ENCODE assay signal across 8 cellular contexts in the genomic region with DNA sequence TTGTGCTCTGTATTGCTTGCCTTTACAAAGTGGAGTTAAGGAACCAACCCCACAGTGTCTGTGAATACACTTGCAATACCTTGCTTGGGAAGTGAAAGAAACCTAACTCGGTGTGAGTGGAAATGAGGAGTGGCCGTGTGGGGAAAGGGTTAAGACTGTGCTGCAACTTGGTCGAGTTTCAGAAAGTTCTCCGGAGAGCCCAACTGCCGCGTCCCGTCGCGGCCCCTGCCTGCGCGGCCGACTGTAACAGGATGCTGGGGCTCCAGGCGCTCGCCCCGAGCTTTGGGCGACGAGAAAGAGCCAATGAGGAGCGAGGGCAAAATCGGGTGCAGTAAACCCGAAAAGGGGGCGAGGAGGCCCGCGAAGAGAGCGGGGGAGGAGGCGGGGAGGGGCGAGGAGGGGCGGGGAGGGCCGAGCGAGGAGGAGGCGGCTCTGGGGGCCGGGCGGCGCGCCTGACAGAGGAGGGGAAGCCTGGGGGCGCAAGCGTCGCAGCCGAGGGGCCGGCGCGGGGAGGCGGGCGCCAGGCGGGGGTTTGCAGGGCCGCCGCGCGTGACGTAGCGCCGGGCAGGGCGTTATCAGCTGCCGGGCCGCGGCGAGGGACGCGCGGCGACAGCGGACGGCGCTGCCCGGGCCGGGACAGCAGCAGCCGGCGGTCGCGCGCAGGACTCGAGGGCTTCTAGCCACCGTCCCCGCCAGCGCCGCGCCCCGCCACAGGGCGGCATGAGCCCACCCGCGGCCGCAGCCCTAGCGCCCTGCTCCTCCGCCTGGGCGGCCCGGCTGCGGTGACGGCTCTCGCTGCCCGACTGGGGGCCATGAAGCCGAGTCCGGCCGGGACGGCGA. TPM values are rescaled to one million over a fixed set of nuclear protein-coding genes. Genes with fewer than 3 reads are reported as not detected.
DNase-seq lines count a peak whose midpoint lies in the region; ATAC-seq, FAIRE-seq and TF ChIP-seq lines count a peak whose summit lies in the region.

A gene with protein sequence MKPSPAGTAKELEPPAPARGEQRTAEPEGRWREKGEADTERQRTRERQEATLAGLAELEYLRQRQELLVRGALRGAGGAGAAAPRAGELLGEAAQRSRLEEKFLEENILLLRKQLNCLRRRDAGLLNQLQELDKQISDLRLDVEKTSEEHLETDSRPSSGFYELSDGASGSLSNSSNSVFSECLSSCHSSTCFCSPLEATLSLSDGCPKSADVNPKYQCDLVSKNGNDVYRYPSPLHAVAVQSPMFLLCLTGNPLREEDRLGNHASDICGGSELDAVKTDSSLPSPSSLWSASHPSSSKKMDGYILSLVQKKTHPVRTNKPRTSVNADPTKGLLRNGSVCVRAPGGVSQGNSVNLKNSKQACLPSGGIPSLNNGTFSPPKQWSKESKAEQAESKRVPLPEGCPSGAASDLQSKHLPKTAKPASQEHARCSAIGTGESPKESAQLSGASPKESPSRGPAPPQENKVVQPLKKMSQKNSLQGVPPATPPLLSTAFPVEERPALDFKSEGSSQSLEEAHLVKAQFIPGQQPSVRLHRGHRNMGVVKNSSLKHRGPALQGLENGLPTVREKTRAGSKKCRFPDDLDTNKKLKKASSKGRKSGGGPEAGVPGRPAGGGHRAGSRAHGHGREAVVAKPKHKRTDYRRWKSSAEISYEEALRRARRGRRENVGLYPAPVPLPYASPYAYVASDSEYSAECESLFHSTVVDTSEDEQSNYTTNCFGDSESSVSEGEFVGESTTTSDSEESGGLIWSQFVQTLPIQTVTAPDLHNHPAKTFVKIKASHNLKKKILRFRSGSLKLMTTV (plus strand): TSS at position 572 of the 840 bp plus-strand sequence. CDS start 241 bp downstream, at position 813.

- H3K36me3 ChIP-seq in Karpas-422 (ENCODE audit: insufficient read depth, low read length): no peaks in the 10 kb centered on the region
- no peaks in the 10 kb centered on the region for H3K36me3 ChIP-seq in H1 (ENCODE audit: control insufficient read depth in 2 of 4, insufficient read depth in 4 of 4, low read length in 3 of 4)

- CTCF ChIA-PET in H1 (lab: Charles Lee; ENCODE audit: partially characterized antibody): interaction anchor here (0.8 to 10.3 kb wide), 19 partner anchors 8 to 418 kb away, joined by 3 to 84 read pairs (median 7); no protein-coding TSS in a partner anchor

- H2AFZ ChIP-seq in Karpas-422 (ENCODE audit: low read length): peak within 1 kb of the TSS; percentile 91; the same call in 1 of the 2 replicates
- peak within 1 kb of the TSS; percentile 92 for H2AFZ ChIP-seq in H1 (ENCODE audit: low read length)

- POLR2A ChIA-PET in H1 (lab: Charles Lee; ENCODE audit: partially characterized antibody): interaction anchor here (0.9 to 5.7 kb wide), 9 partner anchors 8 to 333 kb away, joined by 3 to 38 read pairs (median 3); a partner anchor contains a TSS

- TF ChIP-seq CTCF in H1 (IDR thresholded peaks at IDR 0.05; ENCODE audit: control extremely low read depth in 1 of 3, insufficient read depth in 1 of 3, low read depth in 1 of 3, low read length in 3 of 3): 0 out of 4 replicates have a peak, but pooled peaks of 1 of the 3 experiments have one; percentile 2

- no peak within 1 kb of the TSS for H4K5ac ChIP-seq in H1 (ENCODE audit: insufficient read length, low read depth, low read length)

- no peak; a peak in 1 of 3 replicates for TF ChIP-seq POLR2A in H1 (IDR thresholded peaks at IDR 0.05; ENCODE audit: control extremely low read depth in 1 of 2, low read depth in 2 of 2, low read length in 2 of 2)

- H4K8ac ChIP-seq in H1 (ENCODE audit: extremely low read depth, insufficient read depth, low read length): no peak within 1 kb of the TSS

- H2BK15ac ChIP-seq in H1 (ENCODE audit: low read length): no peak within 1 kb of the TSS; the same call in 1 of the 2 replicates

- no peak within 1 kb of the TSS for H4K91ac ChIP-seq in H1 (replicated peaks; ENCODE audit: insufficient read length, low read length)

- 0 out of 4 replicates have a peak, but pooled peaks of 1 of the 2 experiments have one; percentile 2 for TF ChIP-seq RAD21 in H1 (IDR thresholded peaks at IDR 0.05 in 1 of 2, conservative IDR thresholded peaks at IDR 0.05 in 1 of 2; ENCODE audit: low read depth in 2 of 2, low read length in 2 of 2)

- no peak for TF ChIP-seq EP300 in H1 (IDR thresholded peaks at IDR 0.05; ENCODE audit: borderline replicate concordance in 1 of 2, low read depth in 2 of 2, low read length in 2 of 2)

- no peak within 1 kb of the TSS for H2BK120ac ChIP-seq in H1 (replicated peaks; ENCODE audit: low read depth, low read length)

- H3K4me3 ChIP-seq in GM08714 (ENCODE audit: low read length) (peak within 1 kb of the TSS; percentile 92), Karpas-422 (ENCODE audit: low read length) (peak within 1 kb of the TSS; percentile 72), H1 (ENCODE audit: extremely low read depth in 1 of 4, insufficient read depth in 2 of 4, low read depth in 3 of 4, low read length in 4 of 4) (peak within 1 kb of the TSS; percentile 56 to 73 (median 64))

- H3K23me2 ChIP-seq in H1 (ENCODE audit: low read depth, low read length): peaks cover 13% of the 10 kb centered on the region

- no peak within 1 kb of the TSS for H3K14ac ChIP-seq in H1 (ENCODE audit: insufficient read length)

- H3K4ac ChIP-seq in H1 (replicated peaks; ENCODE audit: insufficient read length, low read depth, low read length): no peak within 1 kb of the TSS

- H2BK5ac ChIP-seq in H1 (ENCODE audit: low read depth, low read length): no peak within 1 kb of the TSS

- DNase-seq in Karpas-422: peak; percentile 81
- peak; percentile 53 to 61 for DNase-seq in activated CD4-positive, alpha-beta T cell treated with anti-CD3 and anti-CD28 coated beads, Interleukin-2, amount 50 U/mL, for 4 hours
- peak in 1 of 2 experiments; percentile 78 for DNase-seq in H1 (ENCODE audit: low read depth in 1 of 2, low spot score in 2 of 2)
- peak; percentile 40 to 51 for DNase-seq in lung microvascular endothelial cell (ENCODE audit: low read depth in 2 of 2)
- DNase-seq in stimulated activated CD8-positive, alpha-beta memory T cell treated with anti-CD3 and anti-CD28 coated beads, Interleukin-12 subunit alpha, Interleukin-12 subunit beta, amount 100 ng/mL, for 4 hours (ENCODE audit: low read depth): peak; percentile 26
- no peak for DNase-seq in NCI-H1092 (lab: John Stamatoyannopoulos, UW)

- peaks cover 10% of the 10 kb centered on the region for H3K27me3 ChIP-seq in Karpas-422 (ENCODE audit: low read length)
- peaks cover 8 to 35% (median 22%) of the 10 kb centered on the region in 4 experiments; a peak in 6 of 7 replicates for H3K27me3 ChIP-seq in H1 (replicated peaks in 1 of 4; ENCODE audit: control insufficient read depth in 3 of 4, extremely low read depth in 1 of 4, insufficient read depth in 3 of 4, low read length in 3 of 4)

- H3K9me3 ChIP-seq in Karpas-422 (ENCODE audit: low read length) (no peaks in the 10 kb centered on the region), H1 (ENCODE audit: insufficient read depth in 2 of 2, low read depth in 1 of 2, low read length in 1 of 2) (no peaks in the 10 kb centered on the region)

- H3K79me1 ChIP-seq in H1 (ENCODE audit: low read depth, low read length): no peaks in the 10 kb centered on the region; the same call in 1 of the 2 replicates

- no peaks in the 10 kb centered on the region for H3K9me2 ChIP-seq in Karpas-422 (replicated peaks; ENCODE audit: insufficient read depth, low read length)

- H4K20me1 ChIP-seq in Karpas-422 (ENCODE audit: insufficient read depth, low read depth, low read length) (no peaks in the 10 kb centered on the region), H1 (replicated peaks in 1 of 2; ENCODE audit: control insufficient read depth in 1 of 2, insufficient read depth in 2 of 2, low read length in 2 of 2) (peaks cover 0 to 1% of the 10 kb centered on the region in 2 experiments)

- peak within 1 kb of the TSS; percentile 52 for H2BK12ac ChIP-seq in H1 (ENCODE audit: low read depth, low read length)

- H3K9ac ChIP-seq in Karpas-422 (ENCODE audit: low read length) (peak within 1 kb of the TSS; percentile 63), H1 (replicated peaks in 1 of 4; ENCODE audit: extremely low read depth in 1 of 4, low read depth in 3 of 4, low read length in 3 of 4) (peak within 1 kb of the TSS in 3 of 4 experiments; percentile 16 to 70 (median 50); a peak in 4 of 7 replicates)

- FAIRE-seq in H1 (lab: Jason Lieb, UNC): no peak

- peak within 1 kb of the TSS; percentile 20 for H3K56ac ChIP-seq in H1 (replicated peaks; ENCODE audit: insufficient read length, low read depth, low read length)

- peaks cover 22% of the 10 kb centered on the region for H3K4me1 ChIP-seq in Karpas-422 (ENCODE audit: low read length)
- peaks cover 4 to 21% (median 13%) of the 10 kb centered on the region in 4 experiments for H3K4me1 ChIP-seq in H1 (replicated peaks in 1 of 4; ENCODE audit: control insufficient read depth in 3 of 4, insufficient read depth in 4 of 4, low read length in 3 of 4)

- peak within 1 kb of the TSS; percentile 92 for H3K4me2 ChIP-seq in Karpas-422 (ENCODE audit: low read depth, low read length, poor library complexity, severe bottlenecking)
- peak within 1 kb of the TSS; percentile 72 to 89 for H3K4me2 ChIP-seq in H1 (ENCODE audit: insufficient read depth in 1 of 2, low read depth in 2 of 2, low read length in 2 of 2)

- 3% methylated on average over 33 of the region's 94 CpGs; no CpG with 5 or more reads in 1 of the 2 experiments for WGBS in H1 (ENCODE audit: extremely low coverage in 1 of 2, insufficient coverage in 1 of 2, insufficient read length in 1 of 2, insufficient replicate concordance in 2 of 2, low coverage in 1 of 2, low lambda C conversion rate in 2 of 2, missing lambda C conversion rate in 1 of 2), 2 experiments

- ATAC-seq in GM21576 (IDR thresholded peaks at IDR 0.05; ENCODE audit: unreplicated experiment): peak; percentile 48

- no peak within 1 kb of the TSS for H3K27ac ChIP-seq in Karpas-422 (ENCODE audit: low read length)
- no peak within 1 kb of the TSS for H3K27ac ChIP-seq in H1 (ENCODE audit: low read depth, low read length)

- H2BK20ac ChIP-seq in H1 (ENCODE audit: low read length): no peak within 1 kb of the TSS

- H3K23ac ChIP-seq in H1 (ENCODE audit: insufficient read length): no peak within 1 kb of the TSS

- no peak within 1 kb of the TSS for H2AK5ac ChIP-seq in H1 (ENCODE audit: low read depth, low read length)

- H3K18ac ChIP-seq in H1 (ENCODE audit: extremely low read depth, low read length): peak within 1 kb of the TSS; percentile 98

- H3K79me2 ChIP-seq in Karpas-422 (ENCODE audit: low read length) (no peaks in the 10 kb centered on the region), H1 (ENCODE audit: control insufficient read depth in 1 of 2, insufficient read depth in 2 of 2, low read length in 2 of 2) (no peaks in the 10 kb centered on the region)

RNA-seq across cellular contexts. Expression of the gene that starts here (rescaled TPM):
- 0.11 TPM in 1 of 2 replicates, not detected in the other for total RNA-seq in Karpas-422 (2014; rRNA removed; shearing (Covaris generic); ENCODE audit: low replicate concordance)
- 26.2 and 29.8 TPM in 2 replicates for total RNA-seq in H1 (2021; fragmentation: NEBNext Ultra II Directional; extraction: Animal tissue kit (Norgen Biotek cat#: 25700))
- polyA plus RNA-seq in H1 (2011; rRNA removed): 3.2 and 4.7 TPM in 2 replicates
- polyA plus RNA-seq in H1 (2011; cell fraction: cytosol; rRNA removed): 6.4 TPM
- polyA plus RNA-seq in H1 (2011; cell fraction: nucleus; rRNA removed): 6.8 TPM
- polyA plus RNA-seq in H1 (2012, experiment 1 of 2): 3.5 to 5.1 TPM (median 4.5 TPM) in 4 replicates
- polyA plus RNA-seq in H1 (2012, experiment 2 of 2): 2.6 TPM
- 33.0 TPM for polyA plus RNA-seq in H1 (2013, experiment 1 of 2)
- polyA plus RNA-seq in H1 (2013, experiment 2 of 2): 36.1 TPM
- 7.5 and 11.6 TPM in 2 replicates for polyA minus RNA-seq in H1 (2011; rRNA and poly(A)+ RNA removed)
- polyA minus RNA-seq in H1 (2011; cell fraction: cytosol; rRNA and poly(A)+ RNA removed): 3.8 TPM
- 3.0 TPM for polyA minus RNA-seq in H1 (2011; cell fraction: nucleus; rRNA and poly(A)+ RNA removed)
- total RNA-seq in lung microvascular endothelial cell: under 0.01 and 0.20 TPM in 2 replicates

Comparison
In these comparisons a context has a peak if more than half of its experiments do, and no peak if none do; other contexts are left out.
1. RNA of the gene that starts here (total RNA-seq): 26.2 to 29.8 TPM in H1; under 0.01 to 0.20 TPM in lung microvascular endothelial cell and 0.11 TPM in Karpas-422; every median in the first group is over 10 times any median in the second.
2. Peak in DNase-seq, H3K4me3 ChIP-seq, H3K9ac ChIP-seq and H3K4me2 ChIP-seq in Karpas-422; RNA of the gene not detected or under 1 TPM.
3. Peak in DNase-seq in lung microvascular endothelial cell; RNA of the gene not detected or under 1 TPM.
4. Peak in every context shown above with its lines, with median percentiles within 50 percentile points of each other: H3K4me3 ChIP-seq.